ENCODE assay signal across 8 cellular contexts in the genomic region with DNA sequence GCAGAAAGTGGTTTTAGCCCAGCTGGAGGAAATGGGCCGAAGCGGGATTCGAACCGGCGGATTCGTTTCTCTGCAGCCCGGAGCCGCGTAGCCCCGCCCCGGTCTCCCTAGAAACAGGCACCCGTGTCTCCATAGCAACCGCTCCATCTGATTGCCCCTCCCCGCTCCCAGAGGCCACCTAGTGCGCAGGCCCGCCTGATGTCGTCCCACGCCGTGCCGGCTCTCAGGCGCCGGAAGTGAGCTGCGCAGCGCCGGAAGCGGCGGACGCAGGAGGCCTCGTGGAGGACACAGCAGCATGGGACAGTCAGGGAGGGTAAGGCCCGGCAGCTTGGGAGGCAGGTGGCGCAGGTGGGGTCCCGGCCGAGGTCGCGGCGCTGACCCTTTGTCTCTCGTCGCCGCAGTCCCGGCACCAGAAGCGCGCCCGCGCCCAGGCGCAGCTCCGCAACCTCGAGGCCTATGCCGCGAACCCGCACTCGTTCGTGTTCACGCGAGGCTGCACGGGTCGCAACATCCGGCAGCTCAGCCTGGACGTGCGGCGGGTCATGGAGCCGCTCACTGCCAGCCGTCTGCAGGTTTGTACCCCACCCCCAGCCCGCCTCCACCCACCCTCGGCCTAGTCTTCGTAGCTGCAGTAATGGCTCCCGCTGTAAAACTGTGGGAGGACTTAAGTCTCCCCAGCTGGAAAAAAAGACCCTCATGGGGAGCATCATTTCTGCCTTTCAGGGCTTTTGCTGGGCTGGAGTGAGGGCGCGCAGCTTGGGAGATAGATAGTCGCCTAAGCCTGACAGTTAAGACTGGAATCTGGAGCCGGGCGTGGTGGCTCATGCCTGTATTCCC. TPM values are rescaled to one million over a fixed set of nuclear protein-coding genes. Genes with fewer than 3 reads are reported as not detected.
DNase-seq lines count a peak whose midpoint lies in the region; ATAC-seq and TF ChIP-seq lines count a peak whose summit lies in the region.

A gene with protein sequence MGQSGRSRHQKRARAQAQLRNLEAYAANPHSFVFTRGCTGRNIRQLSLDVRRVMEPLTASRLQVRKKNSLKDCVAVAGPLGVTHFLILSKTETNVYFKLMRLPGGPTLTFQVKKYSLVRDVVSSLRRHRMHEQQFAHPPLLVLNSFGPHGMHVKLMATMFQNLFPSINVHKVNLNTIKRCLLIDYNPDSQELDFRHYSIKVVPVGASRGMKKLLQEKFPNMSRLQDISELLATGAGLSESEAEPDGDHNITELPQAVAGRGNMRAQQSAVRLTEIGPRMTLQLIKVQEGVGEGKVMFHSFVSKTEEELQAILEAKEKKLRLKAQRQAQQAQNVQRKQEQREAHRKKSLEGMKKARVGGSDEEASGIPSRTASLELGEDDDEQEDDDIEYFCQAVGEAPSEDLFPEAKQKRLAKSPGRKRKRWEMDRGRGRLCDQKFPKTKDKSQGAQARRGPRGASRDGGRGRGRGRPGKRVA (plus strand): TSS at position 263 of the 837 bp plus-strand sequence. CDS start 33 bp downstream, at position 296.

- no peak for TF ChIP-seq EP300 in ovary (IDR thresholded peaks at IDR 0.05)

- peaks cover 32% of the 10 kb centered on the region for H3K36me3 Mint-ChIP-seq in activated naive CD8-positive, alpha-beta T cell treated with anti-CD3 and anti-CD28 coated beads, Interleukin-2, amount 10 ng/mL, durations not matched to agents 7 days and 5 days

- WGBS in ovary, 3 donors = 1 to 2% (median 1%) methylated on average over 58 to 71 of the region's 71 CpGs
- 1% methylated on average over 71 of the region's 71 CpGs for WGBS in thymus

- H3K27me3 ChIP-seq in ovary = no peaks in the 10 kb centered on the region
- no peaks in the 10 kb centered on the region for H3K27me3 ChIP-seq in thymus (ENCODE audit: control insufficient read depth, insufficient read depth)

- intact Hi-C loops in head of caudate nucleus (cut with DNase I) = no loop called here
- intact Hi-C loops in ovary (cut with DNase I) = loop anchor here in 1 of 4 donors (10.0 kb wide), 1 partner anchor 138 kb away; no protein-coding TSS in a partner anchor

- peak within 1 kb of the TSS; percentile 100 for H3K27ac Mint-ChIP-seq in activated naive CD8-positive, alpha-beta T cell treated with anti-CD3 and anti-CD28 coated beads, Interleukin-2, amount 10 ng/mL, durations not matched to agents 7 days and 5 days

- POLR2A ChIA-PET in activated naive CD8-positive, alpha-beta T cell treated with anti-CD3 and anti-CD28 coated beads, Interleukin-2, amount 10 ng/mL, durations not matched to agents 7 days and 5 days (lab: Charles Lee) = interaction anchor here (0.6 to 5.7 kb wide), 10 partner anchors 8 to 280 kb away, joined by 3 to 112 read pairs (median 5); a partner anchor contains a TSS

- H3K4me3 Mint-ChIP-seq in activated naive CD8-positive, alpha-beta T cell treated with anti-CD3 and anti-CD28 coated beads, Interleukin-2, amount 10 ng/mL, durations not matched to agents 7 days and 5 days = peak within 1 kb of the TSS; percentile 85

- ATAC-seq in HG02763 (IDR thresholded peaks at IDR 0.05; ENCODE audit: unreplicated experiment) = peak; percentile 55
- peak; percentile 72 for ATAC-seq in activated naive CD8-positive, alpha-beta T cell treated with anti-CD3 and anti-CD28 coated beads, Interleukin-2, amount 10 ng/mL, durations not matched to agents 7 days and 5 days (ENCODE audit: low read depth)

- DNase-seq in GM10266 (ENCODE audit: extremely low spot score) (peak; percentile 98), NCI-H1417 treated with DMSO at 0.1 percent for 48 hours (lab: John Stamatoyannopoulos, UW) (peak; percentile 96), SW 1271 (lab: John Stamatoyannopoulos, UW) (peak; percentile 95 to 97), head of caudate nucleus (peak; percentile 97 to 100 (median 98)), ovary (peak; percentile 97 to 99 (median 98))
- peak; percentile 94 for DNase-seq in activated naive CD8-positive, alpha-beta T cell treated with anti-CD3 and anti-CD28 coated beads, Interleukin-2, amount 10 ng/mL, durations not matched to agents 7 days and 5 days

- no peaks in the 10 kb centered on the region for H3K9me3 ChIP-seq in ovary
- H3K9me3 ChIP-seq in thymus (ENCODE audit: control insufficient read depth) = no peaks in the 10 kb centered on the region

- H3K4me1 Mint-ChIP-seq in activated naive CD8-positive, alpha-beta T cell treated with anti-CD3 and anti-CD28 coated beads, Interleukin-2, amount 10 ng/mL, durations not matched to agents 7 days and 5 days = peaks cover 50% of the 10 kb centered on the region

- H3K27ac ChIP-seq in ovary (peak within 1 kb of the TSS in 1 of 2 donors; percentile 43), thymus (ENCODE audit: low read depth) (peak within 1 kb of the TSS; percentile 98)

- TF ChIP-seq CTCF in GM10266 (IDR thresholded peaks at IDR 0.05; ENCODE audit: control insufficient read depth, insufficient read depth, low read depth, missing control alignments) (no peak), ovary (IDR thresholded peaks at IDR 0.05) (no peak)

- H3K9me3 Mint-ChIP-seq in activated naive CD8-positive, alpha-beta T cell treated with anti-CD3 and anti-CD28 coated beads, Interleukin-2, amount 10 ng/mL, durations not matched to agents 7 days and 5 days = no peaks in the 10 kb centered on the region

- H3K36me3 ChIP-seq in ovary = no peaks in the 10 kb centered on the region
- peaks cover 38% of the 10 kb centered on the region for H3K36me3 ChIP-seq in thymus (ENCODE audit: control insufficient read depth, insufficient read depth)

- H3K27me3 Mint-ChIP-seq in activated naive CD8-positive, alpha-beta T cell treated with anti-CD3 and anti-CD28 coated beads, Interleukin-2, amount 10 ng/mL, durations not matched to agents 7 days and 5 days = no peaks in the 10 kb centered on the region

- TF ChIP-seq POLR2A in ovary (IDR thresholded peaks at IDR 0.05) = peak; percentile 79

- H3K4me3 ChIP-seq in ovary = peak within 1 kb of the TSS; percentile 70
- peak within 1 kb of the TSS; percentile 75 for H3K4me3 ChIP-seq in thymus (ENCODE audit: low read length)

- H3K4me1 ChIP-seq in ovary (ENCODE audit: insufficient read depth) = peaks cover 2% of the 10 kb centered on the region
- peaks cover 21% of the 10 kb centered on the region for H3K4me1 ChIP-seq in thymus (ENCODE audit: control insufficient read depth, insufficient read depth, low read length)

RNA-seq across cellular contexts. Expression of the gene that starts here (rescaled TPM):
- 100 to 1,000 TPM; 104 to 112 TPM for total RNA-seq in activated naive CD8-positive, alpha-beta T cell treated with anti-CD3 and anti-CD28 coated beads, Interleukin-2, amount 10 ng/mL, durations not matched to agents 7 days and 5 days
- total RNA-seq in ovary = 10 to 100 TPM; 21.0 to 58.3 (median 44.4) TPM
- polyA plus RNA-seq in ovary (10 to 100 TPM in 1 of 2 donors, 1 to 10 TPM in 1; 6.2 to 33.3 TPM), thymus (54.9 TPM)
